Comparison of ENCODE assay signal across 18 cellular contexts in genomic region chr5:78095119-78095518, GRCh38.
DNase-seq lines count a peak whose midpoint lies in the region; ATAC-seq and TF ChIP-seq lines count a peak whose summit lies in the region.
"Had no signal": no experiment of that assay in that cellular context is flagged by ENCODE, and none has a peak within 500 bp of the region (broad histone marks: within the 10 kb centered on the region; RNA-seq: fewer than 3 reads in every experiment).

No MANE protein-coding gene starts in this region.

- no peaks in the 10 kb centered on the region for H3K4me1 ChIP-seq in effector memory CD4-positive, alpha-beta T cell (ENCODE audit: control insufficient read depth, insufficient read depth, low read length, poor library complexity, severe bottlenecking)
- H3K4me1 ChIP-seq: BLaER1 treated with 17β-estradiol and CSF1 and Interleukin-3, amounts not matched to agents 10 nM and 100 nM had no signal

- peaks cover 6% of the 10 kb centered on the region for H3K36me3 ChIP-seq in effector memory CD4-positive, alpha-beta T cell (ENCODE audit: control insufficient read depth, insufficient read depth, low read length)

- no peaks in the 10 kb centered on the region for H3K9me3 ChIP-seq in effector memory CD4-positive, alpha-beta T cell (ENCODE audit: control insufficient read depth, low read length)

- H3K27ac ChIP-seq in VCaP, result peak overlapping the region; percentile 45
- no peak overlapping the region for H3K27ac ChIP-seq in effector memory CD4-positive, alpha-beta T cell (ENCODE audit: insufficient read depth, low read length, poor library complexity, severe bottlenecking)
- H3K27ac ChIP-seq: BLaER1 treated with 17β-estradiol and CSF1 and Interleukin-3, amounts not matched to agents 10 nM and 100 nM; GM23248 had no signal

- DNase-seq in T47D (ENCODE audit: low read depth in 1 of 2, low spot score in 1 of 2) (peak; percentile 16 to 64), MCF 10A (ENCODE audit: unreplicated experiment) (no peak), left colon (no peak), SHP77 treated with DMSO at 0.1 percent for 48 hours (lab: John Stamatoyannopoulos, UW) (no peak)
- no peak for DNase-seq in effector memory CD4-positive, alpha-beta T cell
- DNase-seq: 8988T; CD4-positive, CD25-positive, alpha-beta regulatory T cell; CD8-positive, alpha-beta memory T cell; COR-L47; DMS 273 treated with DMSO at 0.1 percent for 48 hours; DMS53; GM23248; HCEC 1CT had no signal

- H3K36me3 Mint-ChIP-seq in MCF 10A (ENCODE audit: insufficient read depth, unreplicated experiment), result peaks cover 32% of the 10 kb centered on the region

- no peaks in the 10 kb centered on the region for H3K9me3 Mint-ChIP-seq in MCF 10A (ENCODE audit: unreplicated experiment)
- H3K9me3 Mint-ChIP-seq: CD8-positive, alpha-beta memory T cell; IgD-negative memory B cell had no signal

- H3K27me3 ChIP-seq in effector memory CD4-positive, alpha-beta T cell (replicated peaks; ENCODE audit: control insufficient read depth, insufficient read depth, low read length, poor library complexity, severe bottlenecking), result no peaks in the 10 kb centered on the region
- H3K27me3 ChIP-seq: BLaER1 treated with 17β-estradiol and CSF1 and Interleukin-3, amounts not matched to agents 10 nM and 100 nM had no signal

- H3K27me3 Mint-ChIP-seq in MCF 10A (ENCODE audit: insufficient read depth, unreplicated experiment), result no peaks in the 10 kb centered on the region
- H3K27me3 Mint-ChIP-seq: B cell; CD4-positive, CD25-positive, alpha-beta regulatory T cell; CD8-positive, alpha-beta memory T cell; IgD-negative memory B cell had no signal

- in situ Hi-C loops in T47D (cut with HindIII; ENCODE audit: low pct_unique_long_range_greater_than_20kb, low sequenced_read_pairs), result no loop called here

- POLR2A ChIA-PET in MCF 10A (lab: Yijun Ruan, JAX), result no interaction called here

- no peak overlapping the region for H3K27ac Mint-ChIP-seq in MCF 10A (ENCODE audit: low read depth, unreplicated experiment)
- H3K27ac Mint-ChIP-seq: B cell; CD8-positive, alpha-beta memory T cell; IgD-negative memory B cell had no signal

- no peak overlapping the region for H3K4me3 Mint-ChIP-seq in MCF 10A (ENCODE audit: unreplicated experiment)
- H3K4me3 Mint-ChIP-seq: B cell; CD4-positive, CD25-positive, alpha-beta regulatory T cell; CD8-positive, alpha-beta memory T cell; IgD-negative memory B cell had no signal

- intact Hi-C loops in MCF 10A (cut with micrococcal nuclease), result no loop called here
- intact Hi-C loops in left colon (cut with DNase I, micrococcal nuclease), result no loop called here

- peak; percentile 19 for ATAC-seq in left colon
- no peak for ATAC-seq in HG02938 (IDR thresholded peaks at IDR 0.05; ENCODE audit: unreplicated experiment)

- TF ChIP-seq CTCF in MCF 10A (IDR thresholded peaks at IDR 0.05; ENCODE audit: unreplicated experiment) (no peak), VCaP (conservative IDR thresholded peaks at IDR 0.05) (no peak)

- CTCF ChIA-PET in MCF 10A (lab: Yijun Ruan, JAX), result no interaction called here

- H3K4me1 Mint-ChIP-seq in MCF 10A (ENCODE audit: insufficient read depth, unreplicated experiment), result peaks cover 4% of the 10 kb centered on the region
- H3K4me1 Mint-ChIP-seq: CD8-positive, alpha-beta memory T cell; IgD-negative memory B cell had no signal

- no TSS peak for BruUV-seq in MCF 10A (replicated peaks; lab: Mats Ljungman, UMichigan)

- H3K4me3 ChIP-seq in effector memory CD4-positive, alpha-beta T cell (ENCODE audit: insufficient read depth, low read depth, low read length, poor library complexity, severe bottlenecking), result no peak overlapping the region
- H3K4me3 ChIP-seq: BLaER1 treated with 17β-estradiol and CSF1 and Interleukin-3, amounts not matched to agents 10 nM and 100 nM; GM23248 had no signal

Comparison
In these comparisons a context has a peak if more than half of its experiments do, and no peak if none do; other contexts are left out.
1. DNase-seq: peak in T47D (2 of 2); none in MCF 10A (single experiment), left colon (0 of 2), SHP77 treated with DMSO at 0.1 percent for 48 hours (single experiment) and effector memory CD4-positive, alpha-beta T cell (0 of 3).